Comparison of ENCODE assay signal across 12 cellular contexts in the genomic region with DNA sequence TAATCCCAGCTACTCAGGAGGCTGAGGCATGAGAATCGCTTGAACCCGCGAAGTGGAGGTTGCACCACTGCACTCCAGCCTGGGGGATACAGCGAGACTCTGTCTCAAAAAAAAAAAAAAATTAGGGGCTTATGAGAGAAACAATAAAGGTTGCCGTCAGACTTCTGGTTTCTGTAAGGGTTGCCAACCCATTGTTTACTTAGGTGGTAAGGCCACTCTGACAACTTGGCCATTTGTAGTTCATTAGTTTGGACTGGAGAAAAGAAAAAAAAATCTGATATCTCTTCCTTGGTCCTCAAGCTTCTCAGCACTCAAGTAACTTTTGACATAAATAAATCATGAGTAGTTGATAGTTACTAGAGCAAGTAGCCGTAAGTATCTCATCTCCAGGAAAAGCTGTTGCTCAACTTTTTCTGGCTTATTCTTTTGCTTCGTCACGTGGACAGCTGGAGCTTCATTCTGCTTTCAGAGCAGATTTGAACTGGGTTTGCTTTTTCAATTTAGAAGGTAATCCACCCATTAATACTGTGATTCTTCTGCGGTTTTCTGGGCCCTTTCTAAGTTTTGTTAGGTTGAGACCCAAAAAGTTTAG. TPM values are rescaled to one million over a fixed set of nuclear protein-coding genes. Genes with fewer than 3 reads are reported as not detected.
DNase-seq lines count a peak whose midpoint lies in the region; ATAC-seq, FAIRE-seq and TF ChIP-seq lines count a peak whose summit lies in the region.
"Had no signal": no experiment of that assay in that cellular context is flagged by ENCODE, and none has a peak within 500 bp of the region (broad histone marks: within the 10 kb centered on the region; RNA-seq: fewer than 3 reads in every experiment).

No MANE protein-coding gene starts in this region.

- ATAC-seq in pancreas (peak; percentile 46 to 82 (median 76)), GM18861 (IDR thresholded peaks at IDR 0.05; ENCODE audit: unreplicated experiment) (no peak)

- TF ChIP-seq CTCF in AG09319 (IDR thresholded peaks at IDR 0.05; ENCODE audit: low read depth, low read length): no peak
- TF ChIP-seq CTCF in fibroblast of villous mesenchyme (IDR thresholded peaks at IDR 0.05; ENCODE audit: insufficient read depth, low read depth, low read length): no peak
- no peak for TF ChIP-seq CTCF in pancreas (IDR thresholded peaks at IDR 0.05)

- H3K4me3 ChIP-seq in fibroblast of villous mesenchyme (ENCODE audit: low read depth, low read length): no peak overlapping the region
- H3K4me3 ChIP-seq in pancreas: no peak overlapping the region
- H3K4me3 ChIP-seq: SJSA1 had no signal

- DNase-seq in AG09319 (ENCODE audit: extremely low read depth, low read depth) (peak; percentile 49), OCI-M1 (lab: John Stamatoyannopoulos, UW) (peak; percentile 37), fibroblast of villous mesenchyme (ENCODE audit: low read depth) (peak; percentile 85), pancreas (no peak), DMS53 (lab: John Stamatoyannopoulos, UW) (no peak)
- DNase-seq in stimulated activated CD8-positive, alpha-beta memory T cell treated with anti-CD3 and anti-CD28 coated beads, Interleukin-4, amount 100 ng/mL, for 48 hours: no peak
- no peak for DNase-seq in activated CD4-positive, alpha-beta T cell treated with anti-CD3 and anti-CD28 coated beads for 48 hours
- DNase-seq: activated CD4-positive, alpha-beta memory T cell treated with anti-CD3 and anti-CD28 coated beads, Interleukin-2, amount 10 ng/mL, durations not matched to agents 7 days and 5 days; CD4-positive, CD25-positive, alpha-beta regulatory T cell; NCI-H2171 treated with DMSO at 0.1 percent for 48 hours had no signal

- WGBS in pancreas, 2 donors: 60 to 64% methylated on average over 9 of the region's 9 CpGs

- peak overlapping the region in 2 of 4 donors; percentile 62 to 78 for H3K27ac ChIP-seq in pancreas
- H3K27ac ChIP-seq: SJSA1 had no signal

- intact Hi-C loops in pancreas (cut with DNase I): no loop called here

- no peaks in the 10 kb centered on the region for H3K9me3 ChIP-seq in pancreas
- H3K9me3 ChIP-seq: SJSA1 had no signal

- no peaks in the 10 kb centered on the region for H3K36me3 ChIP-seq in pancreas
- H3K36me3 ChIP-seq: SJSA1 had no signal

- H3K4me1 ChIP-seq in pancreas: peaks cover 8 to 41% (median 15%) of the 10 kb centered on the region in 3 donors
- H3K4me1 ChIP-seq: SJSA1 had no signal

- H3K27me3 ChIP-seq in pancreas: no peaks in the 10 kb centered on the region
- H3K27me3 ChIP-seq: SJSA1 had no signal

- no peak for FAIRE-seq in pancreas (lab: Jason Lieb, UNC)

RNA-seq across cellular contexts. Expression of gene SNX1, which starts 9.4 kb away (rescaled TPM):
- total RNA-seq in fibroblast of villous mesenchyme (33.5 and 42.7 TPM in 2 replicates), pancreas (10 to 100 TPM; 41.3 to 82.4 (median 49.5) TPM)
- 10 to 100 TPM; 32.9 to 36.6 TPM for polyA plus RNA-seq in pancreas

RNA-seq across cellular contexts. Expression of gene CIAO2A, which starts 11.6 kb away (rescaled TPM):
- total RNA-seq in fibroblast of villous mesenchyme (55.1 and 62.6 TPM in 2 replicates), pancreas (10 to 100 TPM; 16.0 to 44.1 (median 26.3) TPM)
- polyA plus RNA-seq in pancreas: 10 to 100 TPM; 42.0 to 61.2 TPM

RNA-seq across cellular contexts. Expression of gene SNX22, which starts 46.3 kb away (rescaled TPM):
- total RNA-seq in fibroblast of villous mesenchyme (under 0.01 and 0.32 TPM in 2 replicates), pancreas (1 to 10 TPM in 3 of 6 donors, under 1 TPM in 3; 0.51 to 3.5 (median 1.0) TPM)
- 1 to 10 TPM; 1.4 to 4.0 TPM for polyA plus RNA-seq in pancreas

RNA-seq across cellular contexts. Expression of gene PPIB, which starts 57.6 kb away (rescaled TPM):
- total RNA-seq in fibroblast of villous mesenchyme: 654 and 959 TPM in 2 replicates
- total RNA-seq in pancreas: 100 to 1,000 TPM; 230 to 367 (median 349) TPM
- 100 to 1,000 TPM; 432 to 576 TPM for polyA plus RNA-seq in pancreas

RNA-seq across cellular contexts. Expression of gene DAPK2, which starts 58.9 kb away (rescaled TPM):
- total RNA-seq in fibroblast of villous mesenchyme (1.3 and 8.2 TPM in 2 replicates), pancreas (1 to 10 TPM; 2.1 to 8.0 (median 5.0) TPM)
- polyA plus RNA-seq in pancreas: 1 to 10 TPM; 4.9 to 6.0 TPM
- polyA plus RNA-seq: CD4-positive, CD25-positive, alpha-beta regulatory T cell had no signal

Comparison
In these comparisons a context has a peak if more than half of its experiments do, and no peak if none do; other contexts are left out.
1. DNase-seq: peak in AG09319 (single experiment), OCI-M1 (single experiment) and fibroblast of villous mesenchyme (single experiment); none in pancreas (0 of 6), stimulated activated CD8-positive, alpha-beta memory T cell treated with anti-CD3 and anti-CD28 coated beads, Interleukin-4, amount 100 ng/mL, for 48 hours (single experiment), activated CD4-positive, alpha-beta T cell treated with anti-CD3 and anti-CD28 coated beads for 48 hours (single experiment) and DMS53 (single experiment).